ENCODE assay signal across 1 cellular context in genomic region chr5:150541397-150541675, GRCh38.
TF ChIP-seq lines count a peak whose summit lies in the region.

No MANE protein-coding gene starts in this region.

TF ChIP-seq in SK-N-SH treated with all-trans-retinoic acid at 6 μM for 48 hours, 23 proteins besides CTCF, POLR2A, EP300 and RAD21 (continued from another document):
- TF ChIP-seq POU6F1 (CRISPR knock-in tag; IDR thresholded peaks at IDR 0.05; ENCODE audit: borderline replicate concordance, low read depth), result no peak
- TF ChIP-seq PPARA (CRISPR knock-in tag; IDR thresholded peaks at IDR 0.05; ENCODE audit: borderline replicate concordance), result no peak
